10 cellular contexts compared by ENCODE assay signal in genomic region chr16:69325784-69326171, GRCh38. TPM values are rescaled to one million over a fixed set of nuclear protein-coding genes. Genes with fewer than 3 reads are reported as not detected.
DNase-seq lines count a peak whose midpoint lies in the region; ATAC-seq and TF ChIP-seq lines count a peak whose summit lies in the region.
"Had no signal": no experiment of that assay in that cellular context is flagged by ENCODE, and none has a peak within 500 bp of the region (broad histone marks: within the 10 kb centered on the region; RNA-seq: fewer than 3 reads in every experiment).

No MANE protein-coding gene starts in this region.

- H3K4me3 Mint-ChIP-seq in GM23338, result peak overlapping the region; percentile 33; the same call in 1 of the 3 replicates

- no peaks in the 10 kb centered on the region for H3K27me3 ChIP-seq in GM23338 (ENCODE audit: insufficient read depth)
- H3K27me3 ChIP-seq in spleen (replicated peaks in 1 of 7), result no peaks in the 10 kb centered on the region
- H3K27me3 ChIP-seq: cardiac muscle cell had no signal

- DNase-seq in GM23338 (ENCODE audit: low spot score) (no peak), RWPE1 (ENCODE audit: low spot score) (no peak), epithelial cell of proximal tubule (ENCODE audit: low read depth) (no peak), spleen (peak; percentile 41), occipital lobe (lab: John Stamatoyannopoulos, UW) (no peak), GM10266 (ENCODE audit: extremely low spot score) (no peak)
- DNase-seq: NCI-H446, SHP77 had no signal

- no peak overlapping the region for H3K4me3 ChIP-seq in GM23338
- H3K4me3 ChIP-seq in epithelial cell of proximal tubule (ENCODE audit: low read depth, low read length), result peak overlapping the region; percentile 21
- H3K4me3 ChIP-seq in spleen, result no peak overlapping the region
- H3K4me3 ChIP-seq: cardiac muscle cell had no signal

- peaks cover 26% of the 10 kb centered on the region for H3K27me3 Mint-ChIP-seq in GM23338 (ENCODE audit: insufficient read depth, low read depth, poor library complexity)

- intact Hi-C loops in spleen (cut with DNase I; ENCODE audit: low total_unique reads), result no loop called here

- no peak overlapping the region for H2AFZ ChIP-seq in GM23338

- peaks cover 55% of the 10 kb centered on the region for H3K79me2 ChIP-seq in GM23338 (replicated peaks; ENCODE audit: insufficient read depth)

- no peak for TF ChIP-seq POLR2A in spleen (IDR thresholded peaks at IDR 0.05)

- CTCF ChIA-PET in RWPE1 (lab: Yijun Ruan, JAX), result interaction anchor here (0.7 kb wide), 1 partner anchor 351 kb away, joined by 3 read pairs; no protein-coding TSS in a partner anchor

- TF ChIP-seq CTCF in GM23338 (conservative IDR thresholded peaks at IDR 0.05; ENCODE audit: low read depth in 2 of 2) (no peak), RWPE1 (conservative IDR thresholded peaks at IDR 0.05; ENCODE audit: low read depth) (no peak), epithelial cell of proximal tubule (conservative IDR thresholded peaks at IDR 0.05; ENCODE audit: low read depth, low read length) (no peak), spleen (IDR thresholded peaks at IDR 0.05 in 8 of 11, conservative IDR thresholded peaks at IDR 0.05 in 3 of 11) (no peak), GM10266 (IDR thresholded peaks at IDR 0.05; ENCODE audit: control insufficient read depth, insufficient read depth, low read depth, missing control alignments) (no peak)

- peaks cover 86% of the 10 kb centered on the region for H3K36me3 Mint-ChIP-seq in GM23338 (ENCODE audit: low read depth)

- no peak overlapping the region for H3K4me2 ChIP-seq in GM23338

- H3K9me3 Mint-ChIP-seq in GM23338, result 0 out of 3 replicates have a peak, but pooled peaks cover 4% of the 10 kb centered on the region

- H3K27ac Mint-ChIP-seq in GM23338, result no peak overlapping the region; the same call in 1 of the 2 replicates

- POLR2A ChIA-PET in RWPE1 (lab: Yijun Ruan, JAX; ENCODE audit: low non-redundant PET), result no interaction called here

- 90 to 93% (median 92%) methylated on average over 4 to 6 of the region's 6 CpGs for WGBS in spleen, 5 donors

- peaks cover 21% of the 10 kb centered on the region for H3K4me1 ChIP-seq in GM23338 (ENCODE audit: insufficient read depth)
- H3K4me1 ChIP-seq in spleen, result peaks cover 30 to 73% (median 56%) of the 10 kb centered on the region in 6 donors

- peaks cover 27% of the 10 kb centered on the region for H3F3A ChIP-seq in GM23338 (replicated peaks; ENCODE audit: low read depth)

- ATAC-seq in GM23338 (no peak), GM21423 (IDR thresholded peaks at IDR 0.05; ENCODE audit: unreplicated experiment) (no peak)

- H4K20me1 ChIP-seq in GM23338 (replicated peaks; ENCODE audit: insufficient read depth), result peaks cover 53% of the 10 kb centered on the region

- no peaks in the 10 kb centered on the region for H3K9me2 ChIP-seq in GM23338 (ENCODE audit: insufficient read depth)

- H3K4me1 Mint-ChIP-seq in GM23338, result peaks cover 18% of the 10 kb centered on the region

- H3K36me3 ChIP-seq in GM23338 (ENCODE audit: insufficient read depth) (peaks cover 15% of the 10 kb centered on the region), spleen (peaks cover 5 to 82% (median 58%) of the 10 kb centered on the region in 6 donors)

- no peaks in the 10 kb centered on the region for H3K9me3 ChIP-seq in spleen

- H3K27ac ChIP-seq in GM23338 (ENCODE audit: low read depth) (no peak overlapping the region), RWPE1 (peak overlapping the region; percentile 56), spleen (peak overlapping the region in 3 of 8 donors; percentile 10 to 28 (median 13))

TF ChIP-seq in GM23338, 12 proteins besides CTCF, POLR2A, EP300 and RAD21 (continues in another document):
- no peak for TF ChIP-seq CREB1 (CRISPR knock-in tag; IDR thresholded peaks at IDR 0.05; ENCODE audit: low read depth)
- TF ChIP-seq NANOG (IDR thresholded peaks at IDR 0.05; ENCODE audit: borderline replicate concordance), result no peak
- TF ChIP-seq, protein P1, sequence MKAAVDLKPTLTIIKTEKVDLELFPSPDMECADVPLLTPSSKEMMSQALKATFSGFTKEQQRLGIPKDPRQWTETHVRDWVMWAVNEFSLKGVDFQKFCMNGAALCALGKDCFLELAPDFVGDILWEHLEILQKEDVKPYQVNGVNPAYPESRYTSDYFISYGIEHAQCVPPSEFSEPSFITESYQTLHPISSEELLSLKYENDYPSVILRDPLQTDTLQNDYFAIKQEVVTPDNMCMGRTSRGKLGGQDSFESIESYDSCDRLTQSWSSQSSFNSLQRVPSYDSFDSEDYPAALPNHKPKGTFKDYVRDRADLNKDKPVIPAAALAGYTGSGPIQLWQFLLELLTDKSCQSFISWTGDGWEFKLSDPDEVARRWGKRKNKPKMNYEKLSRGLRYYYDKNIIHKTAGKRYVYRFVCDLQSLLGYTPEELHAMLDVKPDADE (IDR thresholded peaks at IDR 0.05), result no peak
- no peak for TF ChIP-seq JUNB (IDR thresholded peaks at IDR 0.05; ENCODE audit: unreplicated experiment)
- TF ChIP-seq EZH2phosphoT487 (IDR thresholded peaks at IDR 0.05; ENCODE audit: unreplicated experiment), result no peak
- no peak for TF ChIP-seq STAT1 (IDR thresholded peaks at IDR 0.05; ENCODE audit: unreplicated experiment)
- no peak for TF ChIP-seq ZNF114 (CRISPR knock-in tag; IDR thresholded peaks at IDR 0.05)

RNA-seq across cellular contexts. Expression of gene PDF, which starts 4.6 kb away (rescaled TPM):
- total RNA-seq in GM23338 (2014; rRNA removed; shearing (Covaris generic)), result 43.4 and 48.7 TPM in 2 replicates
- polyA plus RNA-seq in GM23338 (2016; fragmentation: Nextera tagmentation; extraction: Ambion mirVana), result 16.2 and 18.8 TPM in 2 replicates
- 23.8 and 36.8 TPM in 2 replicates for total RNA-seq in epithelial cell of proximal tubule
- total RNA-seq in spleen, result 10 to 100 TPM in 3 of 7 donors, 1 to 10 TPM in 4; 7.1 to 18.5 (median 9.4) TPM
- 1 to 10 TPM; 2.4 to 7.1 (median 4.7) TPM for polyA plus RNA-seq in spleen
- total RNA-seq in occipital lobe, result 9.5 TPM

RNA-seq across cellular contexts. Expression of gene COG8, which starts 13.6 kb away (rescaled TPM):
- total RNA-seq in GM23338 (2014; rRNA removed; shearing (Covaris generic)), result 55.7 and 79.9 TPM in 2 replicates
- polyA plus RNA-seq in GM23338 (2016; fragmentation: Nextera tagmentation; extraction: Ambion mirVana) (18.2 and 21.4 TPM in 2 replicates), spleen (10 to 100 TPM; 13.8 to 21.5 (median 14.5) TPM)
- total RNA-seq in epithelial cell of proximal tubule (39.4 and 45.4 TPM in 2 replicates), spleen (10 to 100 TPM; 29.9 to 54.3 (median 38.4) TPM), occipital lobe (51.6 TPM)

RNA-seq across cellular contexts. Expression of gene NIP7, which starts 13.8 kb away (rescaled TPM):
- 30.4 and 32.7 TPM in 2 replicates for total RNA-seq in GM23338 (2014; rRNA removed; shearing (Covaris generic))
- polyA plus RNA-seq in GM23338 (2016; fragmentation: Nextera tagmentation; extraction: Ambion mirVana), result 42.9 and 47.4 TPM in 2 replicates
- 27.2 and 42.9 TPM in 2 replicates for total RNA-seq in epithelial cell of proximal tubule
- total RNA-seq in spleen, result 10 to 100 TPM; 10.2 to 25.0 (median 20.0) TPM
- polyA plus RNA-seq in spleen, result 10 to 100 TPM; 14.0 to 20.6 (median 16.9) TPM
- total RNA-seq in occipital lobe, result 14.2 TPM

RNA-seq across cellular contexts. Expression of gene VPS4A, which starts 14.6 kb away (rescaled TPM):
- 25.2 and 32.7 TPM in 2 replicates for total RNA-seq in GM23338 (2014; rRNA removed; shearing (Covaris generic))
- polyA plus RNA-seq in GM23338 (2016; fragmentation: Nextera tagmentation; extraction: Ambion mirVana) (28.8 and 29.1 TPM in 2 replicates), spleen (10 to 100 TPM; 21.5 to 30.2 (median 29.1) TPM)
- total RNA-seq in epithelial cell of proximal tubule (31.0 and 35.4 TPM in 2 replicates), spleen (10 to 100 TPM; 28.5 to 38.0 (median 33.6) TPM), occipital lobe (34.6 TPM)

RNA-seq across cellular contexts. Expression of gene TMED6, which starts 25.8 kb away (rescaled TPM):
- total RNA-seq in GM23338 (2014; rRNA removed; shearing (Covaris generic)), result not detected in 2 replicates
- 0.29 and 1.3 TPM in 2 replicates for polyA plus RNA-seq in GM23338 (2016; fragmentation: Nextera tagmentation; extraction: Ambion mirVana)
- total RNA-seq in epithelial cell of proximal tubule, result not detected in 2 replicates
- 1 to 10 TPM in 4 of 7 donors, under 1 TPM in 1, not detected in 2; 0.85 to 5.2 (median 1.7) TPM for total RNA-seq in spleen
- 1 to 10 TPM in 1 of 3 donors, under 1 TPM in 2; 0.59 to 1.2 (median 0.99) TPM for polyA plus RNA-seq in spleen
- total RNA-seq in occipital lobe, result not detected
